Comparison of ENCODE assay signal across 11 cellular contexts in genomic region chr11:279966-280761, GRCh38. TPM values are rescaled to one million over a fixed set of nuclear protein-coding genes. Genes with fewer than 3 reads are reported as not detected.
DNase-seq lines count a peak whose midpoint lies in the region; FAIRE-seq and TF ChIP-seq lines count a peak whose summit lies in the region.
"Had no signal": no experiment of that assay in that cellular context is flagged by ENCODE, and none has a peak within 500 bp of the region (broad histone marks: within the 10 kb centered on the region; RNA-seq: fewer than 3 reads in every experiment).

No MANE protein-coding gene starts in this region.

- DNase-seq in NCI-H82 (lab: John Stamatoyannopoulos, UW) (peak; percentile 7), NCI-H82 treated with DMSO at 0.1 percent for 48 hours (lab: John Stamatoyannopoulos, UW; ENCODE audit: unreplicated experiment) (no peak), cardiac muscle cell (ENCODE audit: low read depth in 1 of 2, low spot score in 1 of 2) (peak; percentile 47 to 64), NCI-H1694 (lab: John Stamatoyannopoulos, UW) (no peak), NCI-H187 (lab: John Stamatoyannopoulos, UW) (no peak), HTR-8/SVneo (ENCODE audit: insufficient read length, low spot score) (no peak)
- peak; percentile 56 for DNase-seq in activated CD8-positive, alpha-beta memory T cell treated with anti-CD3 and anti-CD28 coated beads, Interleukin-2, amount 50 U/mL, for 4 hours
- peak; percentile 62 for DNase-seq in stimulated activated CD4-positive, alpha-beta T cell treated with anti-CD3 and anti-CD28 coated beads, Interleukin-4, amount 100 ng/mL, for 1 hour

- H3K27ac ChIP-seq in cardiac muscle cell, result no peak overlapping the region

- H3K27me3 ChIP-seq in cardiac muscle cell, result peaks cover 59% of the 10 kb centered on the region

- H3K9me3 ChIP-seq in cardiac muscle cell (ENCODE audit: low read depth), result no peaks in the 10 kb centered on the region

- no peak overlapping the region for H3K4me3 ChIP-seq in cardiac muscle cell

- FAIRE-seq in HTR-8/SVneo (lab: Jason Lieb, UNC), result no peak

- H3K36me3 ChIP-seq in cardiac muscle cell, result no peaks in the 10 kb centered on the region

- no peaks in the 10 kb centered on the region for H3K4me1 ChIP-seq in cardiac muscle cell (ENCODE audit: low read depth)

- peak; percentile 4 for TF ChIP-seq CTCF in cardiac muscle cell (IDR thresholded peaks at IDR 0.05; ENCODE audit: low read depth, low read length)

RNA-seq across cellular contexts. Expression of gene NLRP6, which starts 2.0 kb away (rescaled TPM):
- not detected in 2 replicates for total RNA-seq in cardiac muscle cell
- polyA plus RNA-seq in cardiac muscle cell, result not detected in 2 replicates
- total RNA-seq: kidney epithelial cell, RPMI7951 had no signal
- polyA plus RNA-seq: BJ had no signal

RNA-seq across cellular contexts. Expression of gene PGGHG, which starts 8.8 kb away (rescaled TPM):
- 29.9 and 88.7 TPM in 2 replicates for total RNA-seq in cardiac muscle cell
- polyA plus RNA-seq in cardiac muscle cell, result 33.1 and 42.4 TPM in 2 replicates

RNA-seq across cellular contexts. Expression of gene IFITM5, which starts 19.2 kb away (rescaled TPM):
- not detected in 2 replicates for total RNA-seq in cardiac muscle cell
- polyA plus RNA-seq in cardiac muscle cell, result 0.41 TPM in 1 of 2 replicates, not detected in the other
- total RNA-seq: kidney epithelial cell, RPMI7951 had no signal
- polyA plus RNA-seq: BJ had no signal

RNA-seq across cellular contexts. Expression of gene IFITM2, which starts 27.5 kb away (rescaled TPM):
- total RNA-seq in cardiac muscle cell, result 71.6 and 84.8 TPM in 2 replicates
- polyA plus RNA-seq in cardiac muscle cell, result 267 and 368 TPM in 2 replicates

RNA-seq across cellular contexts. Expression of gene IFITM1, which starts 33.7 kb away (rescaled TPM):
- 47.2 and 68.9 TPM in 2 replicates for total RNA-seq in cardiac muscle cell
- polyA plus RNA-seq in cardiac muscle cell, result 74.3 and 154 TPM in 2 replicates

Comparison
In these comparisons a context has a peak if more than half of its experiments do, and no peak if none do; other contexts are left out.
1. DNase-seq: peak in NCI-H82 (single experiment), activated CD8-positive, alpha-beta memory T cell treated with anti-CD3 and anti-CD28 coated beads, Interleukin-2, amount 50 U/mL, for 4 hours (single experiment), cardiac muscle cell (2 of 2) and stimulated activated CD4-positive, alpha-beta T cell treated with anti-CD3 and anti-CD28 coated beads, Interleukin-4, amount 100 ng/mL, for 1 hour (single experiment); none in NCI-H82 treated with DMSO at 0.1 percent for 48 hours (single experiment), NCI-H1694 (single experiment), NCI-H187 (0 of 2) and HTR-8/SVneo (single experiment).